Comparison of ENCODE assay signal across 26 cellular contexts in the genomic region with DNA sequence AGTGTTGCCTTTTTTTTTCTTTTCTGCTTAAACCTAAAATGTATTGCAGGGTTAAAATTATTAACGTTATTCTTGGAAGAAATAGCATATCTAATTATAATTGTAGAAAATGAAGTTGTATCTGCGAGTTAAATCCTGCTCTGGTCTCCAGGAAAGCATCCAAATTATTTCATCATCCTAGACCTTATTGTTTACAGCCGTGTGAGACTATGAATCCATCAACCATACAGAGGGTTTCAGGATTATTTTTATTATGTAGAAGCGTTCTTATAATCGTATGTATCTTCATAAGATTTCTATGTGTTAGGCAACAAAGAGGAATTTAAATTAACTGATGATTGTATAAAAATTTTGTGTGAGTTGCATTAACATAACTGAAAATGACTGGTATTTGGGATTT. TPM values are rescaled to one million over a fixed set of nuclear protein-coding genes. Genes with fewer than 3 reads are reported as not detected.
"Had no signal": no experiment of that assay in that cellular context is flagged by ENCODE, and none has a peak within 500 bp of the region (broad histone marks: within the 10 kb centered on the region; RNA-seq: fewer than 3 reads in every experiment).

No MANE protein-coding gene starts in this region.

- H3K27ac ChIP-seq: HL-60, KMS-11, SJSA1, SK-N-MC had no signal

- DNase-seq: Kasumi-1, MV-4-11, NCI-H1048, NCI-H1105, NCI-H1417, NCI-H1436 treated with DMSO at 0.1 percent for 48 hours, NCI-H1694, NCI-H187 treated with DMSO at 0.1 percent for 48 hours, NCI-H2029 treated with DMSO at 0.1 percent for 48 hours, NCI-H2171, NCI-H226, NCI-H446, NCI-H510A, NCI-H524 treated with DMSO at 0.1 percent for 48 hours, NCI-H69, NCI-H774, Right ventricle myocardium superior, RPMI8226, SIG-M5 had no signal

- H3K4me1 ChIP-seq: SJSA1 had no signal

- H3K9me3 ChIP-seq: SJSA1 had no signal

- ATAC-seq: K562 had no signal

- H3K36me3 ChIP-seq: SJSA1 had no signal

- H3K4me3 ChIP-seq: K562, SJSA1, SK-N-MC had no signal

- H3K9ac ChIP-seq: KMS-11 had no signal

- H3K4me2 ChIP-seq: KMS-11 had no signal

RNA-seq across cellular contexts. Expression of a gene that starts 14.5 kb away (rescaled TPM):
- total RNA-seq: M059J, Right ventricle myocardium superior had no signal
- polyA plus RNA-seq: IgD-negative memory B cell had no signal

RNA-seq across cellular contexts. Expression of a gene that starts 45.2 kb away (rescaled TPM):
- total RNA-seq: M059J had no signal
- polyA plus RNA-seq: IgD-negative memory B cell had no signal
